In the genomic region with DNA sequence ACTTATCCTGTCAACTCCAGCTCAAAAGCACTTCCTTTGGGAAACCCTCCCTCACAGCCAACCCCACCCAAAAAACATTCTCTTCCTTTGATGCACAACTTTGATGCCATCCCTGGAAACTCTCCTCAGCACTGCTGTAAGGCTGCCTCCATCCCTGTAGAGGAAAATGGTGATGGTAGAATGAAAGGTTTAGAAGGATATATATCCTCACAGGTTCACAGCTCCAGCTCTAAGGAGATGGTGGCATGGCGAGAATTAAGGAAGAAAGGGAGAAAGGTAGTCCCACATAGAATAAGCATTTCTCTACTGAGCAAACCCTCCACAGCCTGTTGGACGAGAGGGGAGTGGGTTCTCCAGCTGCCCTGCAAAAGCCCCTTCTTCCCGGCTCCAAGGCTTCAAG, we compare ENCODE assay signal across 25 cellular contexts. TPM values are rescaled to one million over a fixed set of nuclear protein-coding genes. Genes with fewer than 3 reads are reported as not detected.
"Had no signal": no experiment of that assay in that cellular context is flagged by ENCODE, and none has a peak within 500 bp of the region (broad histone marks: within the 10 kb centered on the region; RNA-seq: fewer than 3 reads in every experiment).

No MANE protein-coding gene starts in this region.

- ATAC-seq: K562 had no signal

- H3K4me2 ChIP-seq: KMS-11, SK-N-SH had no signal

- H3K4me3 ChIP-seq: K562 had no signal

- H3K27ac ChIP-seq: KMS-11 had no signal

- H3K36me3 Mint-ChIP-seq: IgD-negative memory B cell had no signal

- H3K9ac ChIP-seq: KMS-11, SK-N-SH had no signal

- DNase-seq: Kasumi-1, MM.1S, MV-4-11, NCI-H1092, NCI-H1105 treated with DMSO at 0.1 percent for 48 hours, NCI-H1417 treated with DMSO at 0.1 percent for 48 hours, NCI-H146, NCI-H1694 treated with DMSO at 0.1 percent for 48 hours, NCI-H1930, NCI-H2081, NCI-H2107, NCI-H2227 treated with DMSO at 0.1 percent for 48 hours, NCI-H524, NCI-H69, NCI-H774, RPMI8226, SHP77, SK-N-SH, SW 1271 had no signal

- H3K9me3 ChIP-seq: SK-N-SH had no signal

- FAIRE-seq: K562, RCC 7860 had no signal

RNA-seq across cellular contexts. Expression of a gene that starts 28.3 kb away (rescaled TPM):
- total RNA-seq: K562, NCI-H460, SK-MEL-5 had no signal
